18 cellular contexts compared by ENCODE assay signal in genomic region chr5:10538789-10539684, GRCh38. TPM values are rescaled to one million over a fixed set of nuclear protein-coding genes. Genes with fewer than 3 reads are reported as not detected.
A peak's percentile ranks its signal among the peaks of the same experiment; 100 is the strongest.
DNase-seq lines count a peak whose midpoint lies in the region; ATAC-seq and TF ChIP-seq lines count a peak whose summit lies in the region.
"Had no signal": no experiment of that assay in that cellular context is flagged by ENCODE, and none has a peak within 500 bp of the region (broad histone marks: within the 10 kb centered on the region; RNA-seq: fewer than 3 reads in every experiment).

No MANE protein-coding gene starts in this region.

- peaks cover 9 to 51% (median 25%) of the 10 kb centered on the region in 6 donors for H3K4me1 ChIP-seq in spleen

- no peaks in the 10 kb centered on the region for H3K9me3 ChIP-seq in spleen
- H3K9me3 ChIP-seq: adrenal gland, gastroesophageal sphincter, pancreas, Peyer's patch, transverse colon had no signal

- H3K27ac ChIP-seq in angular gyrus (ENCODE audit: low read depth, low read length) = peak overlapping the region; percentile 72
- peak overlapping the region in 5 of 8 donors; percentile 13 to 53 (median 45) for H3K27ac ChIP-seq in spleen
- H3K27ac ChIP-seq: adrenal gland, gastroesophageal sphincter, pancreas, Peyer's patch, transverse colon, WERI-Rb-1 had no signal

- DNase-seq in LNCaP clone FGC (ENCODE audit: low read depth) (peak; percentile 81), head of caudate nucleus (peak; percentile 48 to 92 (median 76)), spleen (no peak)
- DNase-seq in stimulated activated CD4-positive, alpha-beta T cell treated with anti-CD3 and anti-CD28 coated beads, Interleukin-4, amount 100 ng/mL, for 1 hour = no peak
- DNase-seq: activated CD4-positive, alpha-beta memory T cell treated with anti-CD3 and anti-CD28 coated beads, Interleukin-2, amount 10 ng/mL, durations not matched to agents 7 days and 5 days; adrenal gland; GOT3; left ventricle myocardium superior; pancreas; Peyer's patch; small intestine; transverse colon; WERI-Rb-1 had no signal

- ATAC-seq in HG03565 (IDR thresholded peaks at IDR 0.05; ENCODE audit: unreplicated experiment) (no peak), HG03095 (IDR thresholded peaks at IDR 0.05; ENCODE audit: unreplicated experiment) (no peak)
- no peak for ATAC-seq in activated CD4-positive, CD25-positive, alpha-beta regulatory T cell treated with anti-CD3 and anti-CD28 coated beads, Interleukin-2, amount 50 U/mL, for 24 hours
- ATAC-seq: gastroesophageal sphincter, left ventricle myocardium superior, pancreas had no signal

- WGBS in spleen, 5 donors = 75 to 86% (median 81%) methylated on average over 17 to 19 of the region's 19 CpGs

- H3K27me3 ChIP-seq in spleen (replicated peaks in 1 of 7) = peaks cover 0 to 4% (median 0%) of the 10 kb centered on the region in 7 donors
- H3K27me3 ChIP-seq: adrenal gland, pancreas, Peyer's patch had no signal

- H3K36me3 ChIP-seq in spleen = no peaks in the 10 kb centered on the region
- H3K36me3 ChIP-seq: adrenal gland, gastroesophageal sphincter, pancreas, Peyer's patch, transverse colon, WERI-Rb-1 had no signal

- intact Hi-C loops in head of caudate nucleus (cut with DNase I) (no loop called here), spleen (cut with DNase I; ENCODE audit: low total_unique reads) (no loop called here)

- no peak for TF ChIP-seq CTCF in LNCaP clone FGC (IDR thresholded peaks at IDR 0.05; ENCODE audit: control insufficient read depth, extremely low read depth, insufficient read depth)
- TF ChIP-seq CTCF in spleen (IDR thresholded peaks at IDR 0.05 in 8 of 11, conservative IDR thresholded peaks at IDR 0.05 in 3 of 11) = no peak

- no peak for TF ChIP-seq POLR2A in spleen (IDR thresholded peaks at IDR 0.05)

- H3K4me3 ChIP-seq in LNCaP clone FGC (ENCODE audit: low read depth, low read length) (peak overlapping the region; percentile 22), spleen (no peak overlapping the region)
- H3K4me3 ChIP-seq: adrenal gland, gastroesophageal sphincter, pancreas, Peyer's patch, transverse colon had no signal

RNA-seq across cellular contexts. Expression of gene ANKRD33B, which starts 24.8 kb away (rescaled TPM):
- 10 to 100 TPM; 20.7 to 37.8 (median 26.7) TPM for total RNA-seq in spleen
- 1 to 10 TPM; 2.0 to 5.3 (median 2.4) TPM for polyA plus RNA-seq in spleen

Comparison
In these comparisons a context has a peak if more than half of its experiments do, and no peak if none do; other contexts are left out.
1. DNase-seq: peak in LNCaP clone FGC (single experiment) and head of caudate nucleus (42 of 42); none in spleen (single experiment) and stimulated activated CD4-positive, alpha-beta T cell treated with anti-CD3 and anti-CD28 coated beads, Interleukin-4, amount 100 ng/mL, for 1 hour (single experiment).